In genomic region chr7:98165827-98166667, GRCh38 we compare ENCODE assay signal across 8 cellular contexts. TPM values are rescaled to one million over a fixed set of nuclear protein-coding genes. Genes with fewer than 3 reads are reported as not detected.
DNase-seq lines count a peak whose midpoint lies in the region; ATAC-seq and TF ChIP-seq lines count a peak whose summit lies in the region.

No MANE protein-coding gene starts in this region.

- H3K9me3 ChIP-seq in H9 (ENCODE audit: control insufficient read depth, low read depth, low read length) = no peaks in the 10 kb centered on the region
- no peaks in the 10 kb centered on the region for H3K9me3 ChIP-seq in heart left ventricle

- H2BK20ac ChIP-seq in H9 (ENCODE audit: low read depth, low read length, poor library complexity, severe bottlenecking) = no peak overlapping the region

- no peak overlapping the region for H3K4me2 ChIP-seq in H9 (ENCODE audit: insufficient read depth, insufficient read length, low read length)

- H3K4me3 ChIP-seq in heart left ventricle = no peak overlapping the region

- H3K23ac ChIP-seq in H9 (ENCODE audit: insufficient read length, low read depth, low read length) = no peak overlapping the region

- H3K27me3 ChIP-seq in H9 (ENCODE audit: insufficient read depth, low read length) (no peaks in the 10 kb centered on the region), heart left ventricle (no peaks in the 10 kb centered on the region)

- H2BK15ac ChIP-seq in H9 (ENCODE audit: low read depth, low read length) = no peak overlapping the region

- DNase-seq in D341Med (ENCODE audit: low spot score) (peak; percentile 73), H9 (peak; percentile 69), NCI-H526 treated with DMSO at 0.1 percent for 48 hours (lab: John Stamatoyannopoulos, UW) (peak; percentile 20), heart left ventricle (peak; percentile 32 to 71 (median 51)), sciatic nerve (ENCODE audit: low spot score) (no peak)
- peak; percentile 47 for DNase-seq in activated T-cell treated with anti-CD3 and anti-CD28 coated beads, Interleukin-2, amount 50 U/mL, for 4 hours

- intact Hi-C loops in heart left ventricle (cut with DNase I) = loop anchor here in 7 of 10 donors (1.0 to 5.0 kb wide), 6 partner anchors 59 to 145 kb away; partner anchors contain the start of gene LMTK2 (in 1 of the 7)
- intact Hi-C loops in sciatic nerve (cut with DNase I) = loop anchor here (5.0 to 10.0 kb wide), 2 partner anchors 59 to 141 kb away; partner anchors contain the start of gene LMTK2

- no peak overlapping the region for H2BK120ac ChIP-seq in H9 (ENCODE audit: low read depth, low read length, poor library complexity, severe bottlenecking)

- TF ChIP-seq CTCF in H9 (conservative IDR thresholded peaks at IDR 0.05) = peak; percentile 90
- TF ChIP-seq CTCF in heart left ventricle (IDR thresholded peaks at IDR 0.05) = peak; percentile 48 to 76 (median 64)

- no peak overlapping the region for H3K9ac ChIP-seq in H9 (ENCODE audit: extremely low read depth, insufficient read length, low read length)

- H4K8ac ChIP-seq in H9 (replicated peaks; ENCODE audit: insufficient read length, low read depth, low read length) = no peak overlapping the region

- H2BK5ac ChIP-seq in H9 (ENCODE audit: insufficient read length, low read length) = no peak overlapping the region

- H3K23me2 ChIP-seq in H9 (ENCODE audit: insufficient read length, low read depth, low read length, poor library complexity, severe bottlenecking) = no peaks in the 10 kb centered on the region

- H2BK12ac ChIP-seq in H9 (ENCODE audit: insufficient read length, low read depth, low read length) = no peak overlapping the region

- no peaks in the 10 kb centered on the region for H3K4me1 ChIP-seq in H9 (ENCODE audit: insufficient read depth, low read length)
- H3K4me1 ChIP-seq in heart left ventricle = peaks cover 0 to 20% (median 9%) of the 10 kb centered on the region in 12 donors

- H2AFZ ChIP-seq in H9 (ENCODE audit: low read length) = no peak overlapping the region

- H4K91ac ChIP-seq in H9 (ENCODE audit: insufficient read length, low read depth, low read length) = no peak overlapping the region

- no peak overlapping the region for H3K56ac ChIP-seq in H9 (ENCODE audit: insufficient read length, low read depth, low read length)

- no peak overlapping the region for H3K18ac ChIP-seq in H9 (ENCODE audit: insufficient read length, low read depth, low read length)

- no peaks in the 10 kb centered on the region for H3K27me3 Mint-ChIP-seq in H9 (ENCODE audit: low read depth)
- H3K27me3 Mint-ChIP-seq in activated T-cell treated with anti-CD3 and anti-CD28 coated beads, Interleukin-2, amount 50 U/mL, for 4 hours (ENCODE audit: low read depth) = no peaks in the 10 kb centered on the region

- H3K36me3 Mint-ChIP-seq in H9 (ENCODE audit: insufficient read depth in 1 of 3, low read depth in 3 of 3) = peaks cover 0 to 2% (median 0%) of the 10 kb centered on the region in 3 experiments; a peak in 1 of 7 replicates
- no peaks in the 10 kb centered on the region for H3K36me3 Mint-ChIP-seq in activated T-cell treated with anti-CD3 and anti-CD28 coated beads, Interleukin-2, amount 50 U/mL, for 4 hours (ENCODE audit: insufficient read depth)

- WGBS in H9 (ENCODE audit: extremely low coverage, insufficient read length, low lambda C conversion rate) = no CpG with 5 or more reads among the region's 18 CpGs
- 68 to 73% (median 69%) methylated on average over 13 to 18 of the region's 18 CpGs for WGBS in heart left ventricle, 4 donors

- H3K4me1 Mint-ChIP-seq in H9 = peaks cover 14 to 25% of the 10 kb centered on the region in 2 experiments
- peaks cover 9% of the 10 kb centered on the region for H3K4me1 Mint-ChIP-seq in activated T-cell treated with anti-CD3 and anti-CD28 coated beads, Interleukin-2, amount 50 U/mL, for 4 hours (ENCODE audit: low read depth)

- H3T11ph ChIP-seq in H9 (ENCODE audit: low read length) = no peak overlapping the region

- no peaks in the 10 kb centered on the region for H3K79me2 ChIP-seq in H9 (ENCODE audit: insufficient read depth, low read length)

- H3K79me1 ChIP-seq in H9 (ENCODE audit: insufficient read depth, low read depth, low read length, poor library complexity, severe bottlenecking) = no peaks in the 10 kb centered on the region

- ATAC-seq in activated T-cell treated with anti-CD3 and anti-CD28 coated beads, Interleukin-2, amount 50 U/mL, for 4 hours = peak in 1 of 2 donors; percentile 57
- ATAC-seq in heart left ventricle (peak in 3 of 4 donors; percentile 52 to 68 (median 65)), sciatic nerve (peak; percentile 51), GM21447 (IDR thresholded peaks at IDR 0.05; ENCODE audit: unreplicated experiment) (no peak), GM21528 (IDR thresholded peaks at IDR 0.05; ENCODE audit: low FRiP score, unreplicated experiment) (no peak)

- 0 out of 7 replicates have a peak overlapping the region, but pooled peaks of 1 of the 3 experiments have one; percentile 71 for H3K27ac Mint-ChIP-seq in H9

- H4K20me1 ChIP-seq in H9 (ENCODE audit: control insufficient read depth, insufficient read depth, insufficient read length) = no peaks in the 10 kb centered on the region

- H3K9me3 Mint-ChIP-seq in H9 = no peaks in the 10 kb centered on the region
- no peaks in the 10 kb centered on the region for H3K9me3 Mint-ChIP-seq in activated T-cell treated with anti-CD3 and anti-CD28 coated beads, Interleukin-2, amount 50 U/mL, for 4 hours

- peaks cover 0 to 4% (median 0%) of the 10 kb centered on the region in 9 donors for H3K36me3 ChIP-seq in heart left ventricle

- H3K14ac ChIP-seq in H9 (ENCODE audit: insufficient read depth, low read length) = no peak overlapping the region

- no peak for TF ChIP-seq POLR2A in heart left ventricle (IDR thresholded peaks at IDR 0.05)

- no peak overlapping the region for H4K5ac ChIP-seq in H9 (ENCODE audit: insufficient read length, low read depth, low read length)

- no peak overlapping the region for H2AK5ac ChIP-seq in H9 (ENCODE audit: insufficient read length, low read length)

- H3K4ac ChIP-seq in H9 (ENCODE audit: low read depth, low read length) = no peak overlapping the region

- H3K27ac ChIP-seq in H9 (ENCODE audit: insufficient read length, low read depth, low read length) = no peak overlapping the region
- H3K27ac ChIP-seq in heart left ventricle = no peak overlapping the region

- no peak overlapping the region for H3K4me3 Mint-ChIP-seq in H9
- no peak overlapping the region for H3K4me3 Mint-ChIP-seq in activated T-cell treated with anti-CD3 and anti-CD28 coated beads, Interleukin-2, amount 50 U/mL, for 4 hours

RNA-seq across cellular contexts. Expression of gene BHLHA15, which starts 45.2 kb away (rescaled TPM):
- 1.4 and 2.1 TPM in 2 replicates for total RNA-seq in H9 (2021)
- under 1 TPM in 2 of 3 donors, not detected in 1; 0.52 to 0.69 TPM for total RNA-seq in activated T-cell treated with anti-CD3 and anti-CD28 coated beads, Interleukin-2, amount 50 U/mL, for 4 hours
- total RNA-seq in heart left ventricle = 1 to 10 TPM in 1 of 9 donors, under 1 TPM in 1, not detected in 7; 0.61 to 1.3 TPM
- polyA plus RNA-seq in heart left ventricle = under 1 TPM in 1 of 2 donors, not detected in 1; 0.26 TPM
- total RNA-seq in sciatic nerve = not detected

RNA-seq across cellular contexts. Expression of gene LMTK2, which starts 59.4 kb away (rescaled TPM):
- 22.3 and 24.9 TPM in 2 replicates for total RNA-seq in H9 (2021)
- 10 to 100 TPM; 18.5 to 23.2 (median 18.6) TPM for total RNA-seq in activated T-cell treated with anti-CD3 and anti-CD28 coated beads, Interleukin-2, amount 50 U/mL, for 4 hours
- 10 to 100 TPM; 18.8 to 58.3 (median 34.5) TPM for total RNA-seq in heart left ventricle
- 10 to 100 TPM in 1 of 2 donors, 1 to 10 TPM in 1; 6.3 to 10.1 TPM for polyA plus RNA-seq in heart left ventricle
- total RNA-seq in sciatic nerve = 14.5 TPM

Comparison
In these comparisons a context has a peak if more than half of its experiments do, and no peak if none do; other contexts are left out.
1. ATAC-seq: peak in heart left ventricle (3 of 4) and sciatic nerve (single experiment); none in GM21447 (single experiment) and GM21528 (single experiment).